Comparison of ENCODE assay signal across 9 cellular contexts in genomic region chr16:86419518-86419917, GRCh38.
"Had no signal": no experiment of that assay in that cellular context is flagged by ENCODE, and none has a peak within 500 bp of the region (broad histone marks: within the 10 kb centered on the region; RNA-seq: fewer than 3 reads in every experiment).

No MANE protein-coding gene starts in this region.

- H3K27ac ChIP-seq: GM23248, KMS-11 had no signal

- H3K9ac ChIP-seq: GM23248, KMS-11 had no signal

- H3K4me3 ChIP-seq: GM23248 had no signal

- DNase-seq: GM23248, GOT3, H9, HCEC 1CT, HFFc6, Karpas-422, KBM-7 had no signal

- H2AFZ ChIP-seq: GM23248 had no signal

- H3K4me2 ChIP-seq: KMS-11 had no signal

- FAIRE-seq: H54 had no signal
